7 cellular contexts compared by ENCODE assay signal in genomic region chrX:68498044-68498507, GRCh38. TPM values are rescaled to one million over a fixed set of nuclear protein-coding genes. Genes with fewer than 3 reads are reported as not detected.
DNase-seq lines count a peak whose midpoint lies in the region; ATAC-seq and TF ChIP-seq lines count a peak whose summit lies in the region.

No MANE protein-coding gene starts in this region.

- peak overlapping the region; percentile 84 for H3K4me2 ChIP-seq in GM23338

- DNase-seq in GM23338 (ENCODE audit: low spot score) (peak; percentile 28), RWPE2 (ENCODE audit: low spot score) (no peak), esophagus squamous epithelium (lab: John Stamatoyannopoulos, UW) (no peak), psoas muscle (no peak), NCI-H1105 (lab: John Stamatoyannopoulos, UW) (no peak), RKO (ENCODE audit: low spot score) (no peak)

- H2AFZ ChIP-seq in GM23338, result peak overlapping the region; percentile 38; the same call in 1 of the 2 replicates

- H3K27ac ChIP-seq in GM23338 (ENCODE audit: low read depth) (peak overlapping the region; percentile 98), RWPE2 (ENCODE audit: poor library complexity, severe bottlenecking) (peak overlapping the region; percentile 73), esophagus squamous epithelium (peak overlapping the region; percentile 84 to 96 (median 94)), psoas muscle (peak overlapping the region; percentile 94)

- H3K27ac Mint-ChIP-seq in GM23338, result peak overlapping the region; percentile 99

- 27% methylated on average over 4 of the region's 4 CpGs; no CpG with 5 or more reads in 1 of the 2 donors for WGBS in esophagus squamous epithelium, 2 donors
- 0 to 26% (median 2%) methylated on average over 4 of the region's 4 CpGs for WGBS in psoas muscle, 3 donors

- H3K79me2 ChIP-seq in GM23338 (replicated peaks; ENCODE audit: insufficient read depth), result peaks cover 42% of the 10 kb centered on the region

- no peaks in the 10 kb centered on the region for H3K9me3 Mint-ChIP-seq in GM23338

- H3K9me2 ChIP-seq in GM23338 (ENCODE audit: insufficient read depth), result no peaks in the 10 kb centered on the region

- H3K36me3 ChIP-seq in GM23338 (ENCODE audit: insufficient read depth) (no peaks in the 10 kb centered on the region), RWPE2 (ENCODE audit: low read depth) (no peaks in the 10 kb centered on the region), esophagus squamous epithelium (no peaks in the 10 kb centered on the region), psoas muscle (ENCODE audit: insufficient read depth in 1 of 2, low read depth in 1 of 2) (no peaks in the 10 kb centered on the region)

- TF ChIP-seq CTCF in GM23338 (conservative IDR thresholded peaks at IDR 0.05; ENCODE audit: low read depth in 2 of 2) (0 out of 4 replicates have a peak, but pooled peaks of 1 of the 2 experiments have one; percentile 11), RWPE2 (IDR thresholded peaks at IDR 0.05; ENCODE audit: poor library complexity, severe bottlenecking) (no peak), esophagus squamous epithelium (IDR thresholded peaks at IDR 0.05) (peak in 1 of 6 experiments; percentile 10), psoas muscle (IDR thresholded peaks at IDR 0.05) (no peak)

- H3K27me3 Mint-ChIP-seq in GM23338 (ENCODE audit: insufficient read depth, low read depth, poor library complexity), result peaks cover under 1% of the 10 kb centered on the region

- intact Hi-C loops in esophagus squamous epithelium (cut with DNase I) (no loop called here), psoas muscle (cut with DNase I) (loop anchor here in 1 of 2 donors (5.0 kb wide), 1 partner anchor 36 kb away; no protein-coding TSS in a partner anchor)

- H3K4me3 ChIP-seq in GM23338 (peak overlapping the region; percentile 85), RWPE2 (ENCODE audit: severe bottlenecking) (peak overlapping the region; percentile 58), esophagus squamous epithelium (peak overlapping the region; percentile 49 to 78 (median 68)), psoas muscle (peak overlapping the region; percentile 85)

- no peaks in the 10 kb centered on the region for H4K20me1 ChIP-seq in GM23338 (replicated peaks; ENCODE audit: insufficient read depth)

- H3K9me3 ChIP-seq in RWPE2 (ENCODE audit: severe bottlenecking) (no peaks in the 10 kb centered on the region), esophagus squamous epithelium (no peaks in the 10 kb centered on the region), psoas muscle (no peaks in the 10 kb centered on the region)

- TF ChIP-seq POLR2A in esophagus squamous epithelium (IDR thresholded peaks at IDR 0.05), result no peak

- no peaks in the 10 kb centered on the region for H3K27me3 ChIP-seq in GM23338 (ENCODE audit: insufficient read depth)
- H3K27me3 ChIP-seq in RWPE2 (ENCODE audit: insufficient read depth, poor library complexity, severe bottlenecking), result no peaks in the 10 kb centered on the region
- H3K27me3 ChIP-seq in esophagus squamous epithelium, result no peaks in the 10 kb centered on the region
- peaks cover 0 to 11% (median 0%) of the 10 kb centered on the region in 3 donors for H3K27me3 ChIP-seq in psoas muscle (ENCODE audit: insufficient read depth in 3 of 3, low read length in 2 of 3)

- H3F3A ChIP-seq in GM23338 (replicated peaks; ENCODE audit: low read depth), result 0 out of 2 replicates have a peak, but pooled peaks cover 2% of the 10 kb centered on the region

- no peaks in the 10 kb centered on the region for H3K36me3 Mint-ChIP-seq in GM23338 (ENCODE audit: low read depth)

- H3K4me3 Mint-ChIP-seq in GM23338, result peak overlapping the region; percentile 97

- H3K4me1 ChIP-seq in GM23338 (ENCODE audit: insufficient read depth), result no peaks in the 10 kb centered on the region; the same call in 1 of the 2 replicates
- no peaks in the 10 kb centered on the region for H3K4me1 ChIP-seq in RWPE2 (ENCODE audit: insufficient read depth, poor library complexity, severe bottlenecking)
- H3K4me1 ChIP-seq in esophagus squamous epithelium, result peaks cover 0 to 18% (median 11%) of the 10 kb centered on the region in 3 donors
- peaks cover 21% of the 10 kb centered on the region for H3K4me1 ChIP-seq in psoas muscle

- ATAC-seq in GM23338, result peak; percentile 38
- peak; percentile 28; the same call in 1 of the 3 replicates for ATAC-seq in RWPE2 (ENCODE audit: low read depth)
- no peak for ATAC-seq in psoas muscle
- ATAC-seq in GM18858 (IDR thresholded peaks at IDR 0.05; ENCODE audit: unreplicated experiment), result no peak

- peaks cover 2% of the 10 kb centered on the region; the same call in 2 of the 3 replicates for H3K4me1 Mint-ChIP-seq in GM23338

TF ChIP-seq in GM23338, 12 proteins besides CTCF, POLR2A, EP300 and RAD21 (continues in another document):
- no peak for TF ChIP-seq REST (IDR thresholded peaks at IDR 0.05; ENCODE audit: unreplicated experiment)
- no peak for TF ChIP-seq ZNF114 (CRISPR knock-in tag; IDR thresholded peaks at IDR 0.05)
- TF ChIP-seq JUNB (IDR thresholded peaks at IDR 0.05; ENCODE audit: unreplicated experiment), result no peak
- no peak for TF ChIP-seq STAT1 (IDR thresholded peaks at IDR 0.05; ENCODE audit: unreplicated experiment)

RNA-seq across cellular contexts. Expression of gene YIPF6, which starts 0.8 kb away (rescaled TPM):
- total RNA-seq in GM23338 (2014; rRNA removed; shearing (Covaris generic)), result 34.6 and 37.1 TPM in 2 replicates
- polyA plus RNA-seq in GM23338 (2016; fragmentation: Nextera tagmentation; extraction: Ambion mirVana), result 26.1 and 40.5 TPM in 2 replicates
- 10 to 100 TPM; 14.8 to 22.0 (median 18.2) TPM for total RNA-seq in esophagus squamous epithelium
- total RNA-seq in psoas muscle, result 10 to 100 TPM; 30.4 to 43.3 (median 35.8) TPM
- polyA plus RNA-seq in psoas muscle, result 10 to 100 TPM; 12.9 to 27.2 (median 15.2) TPM

Comparison
In these comparisons a context has a peak if more than half of its experiments do, and no peak if none do; other contexts are left out.
1. ATAC-seq: peak in GM23338 (single experiment) and RWPE2 (single experiment); none in psoas muscle (0 of 4) and GM18858 (single experiment).
2. Peak in every context shown above with its lines, with median percentiles within 50 percentile points of each other: H3K27ac ChIP-seq and H3K4me3 ChIP-seq.